ENCODE assay signal across 13 cellular contexts in the genomic region with DNA sequence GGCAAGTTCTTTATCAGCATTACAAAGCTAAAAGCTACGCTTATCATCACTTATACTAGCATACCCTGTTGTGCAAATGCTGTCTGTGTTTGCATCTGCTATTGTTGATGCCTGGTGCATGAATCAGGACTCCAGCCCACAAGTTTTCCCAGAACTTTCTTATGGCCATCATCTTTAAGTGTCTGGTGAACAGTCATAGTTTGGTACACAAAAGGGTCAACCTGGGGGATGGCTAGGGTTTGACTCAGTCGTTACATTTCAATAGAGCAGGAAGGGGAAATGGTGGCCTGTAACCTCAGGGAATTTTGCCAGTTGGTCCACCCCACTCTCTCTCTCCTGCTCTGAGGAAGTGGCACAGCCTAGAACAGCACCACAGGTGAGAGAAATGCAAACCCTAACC. TPM values are rescaled to one million over a fixed set of nuclear protein-coding genes. Genes with fewer than 3 reads are reported as not detected.
DNase-seq lines count a peak whose midpoint lies in the region; ATAC-seq and TF ChIP-seq lines count a peak whose summit lies in the region.
"Had no signal": no experiment of that assay in that cellular context is flagged by ENCODE, and none has a peak within 500 bp of the region (broad histone marks: within the 10 kb centered on the region; RNA-seq: fewer than 3 reads in every experiment).

No MANE protein-coding gene starts in this region.

- no peak for TF ChIP-seq CTCF in mucosa of descending colon (IDR thresholded peaks at IDR 0.05)
- no peak for TF ChIP-seq CTCF in endothelial cell (IDR thresholded peaks at IDR 0.05; ENCODE audit: unreplicated experiment)

- H3K36me3 ChIP-seq in GM23248 (ENCODE audit: low read depth) (no peaks in the 10 kb centered on the region), mucosa of descending colon (ENCODE audit: low read depth) (no peaks in the 10 kb centered on the region)
- H3K36me3 ChIP-seq: SJSA1, transverse colon had no signal

- in situ Hi-C loops in GM23248 (cut with MboI) = no loop called here

- no peaks in the 10 kb centered on the region for H4K20me1 ChIP-seq in GM23248 (ENCODE audit: insufficient read depth)

- H3K9me3 ChIP-seq in GM23248 (ENCODE audit: low read depth) = no peaks in the 10 kb centered on the region
- peaks cover 4% of the 10 kb centered on the region for H3K9me3 ChIP-seq in mucosa of descending colon
- H3K9me3 ChIP-seq: SJSA1, transverse colon had no signal

- H3K4me2 ChIP-seq in GM23248 (ENCODE audit: unreplicated experiment) = no peak overlapping the region

- ATAC-seq in activated T-helper 17 cell treated with anti-CD3 and anti-CD28 coated beads, Interleukin-2, amount 50 U/mL, for 72 hours (replicated peaks) = peak; percentile 33
- ATAC-seq in GM21576 (IDR thresholded peaks at IDR 0.05; ENCODE audit: unreplicated experiment) (no peak), mucosa of descending colon (no peak), GM19452 (IDR thresholded peaks at IDR 0.05; ENCODE audit: unreplicated experiment) (no peak)

- no peaks in the 10 kb centered on the region; the same call in 1 of the 2 replicates for H3K27me3 ChIP-seq in GM23248 (replicated peaks; ENCODE audit: insufficient read depth)
- H3K27me3 ChIP-seq: SJSA1 had no signal

- H3K4me1 Mint-ChIP-seq in activated T-helper 17 cell treated with anti-CD3 and anti-CD28 coated beads, Interleukin-2, amount 50 U/mL, for 72 hours = peaks cover 26% of the 10 kb centered on the region
- peaks cover 9% of the 10 kb centered on the region for H3K4me1 Mint-ChIP-seq in endothelial cell (ENCODE audit: unreplicated experiment)

- no peaks in the 10 kb centered on the region for H3K36me3 Mint-ChIP-seq in activated T-helper 17 cell treated with anti-CD3 and anti-CD28 coated beads, Interleukin-2, amount 50 U/mL, for 72 hours (ENCODE audit: low read depth)
- H3K36me3 Mint-ChIP-seq in endothelial cell (ENCODE audit: low read depth, unreplicated experiment) = no peaks in the 10 kb centered on the region

- H3K79me2 ChIP-seq in GM23248 (ENCODE audit: insufficient read depth) = no peaks in the 10 kb centered on the region

- no peak overlapping the region for H3K9ac ChIP-seq in GM23248

- no peak overlapping the region for H3K4me3 ChIP-seq in GM23248
- no peak overlapping the region for H3K4me3 ChIP-seq in mucosa of descending colon
- H3K4me3 ChIP-seq: SJSA1, transverse colon had no signal

- H3K4me3 Mint-ChIP-seq in activated T-helper 17 cell treated with anti-CD3 and anti-CD28 coated beads, Interleukin-2, amount 50 U/mL, for 72 hours = peak overlapping the region; percentile 60
- no peak overlapping the region for H3K4me3 Mint-ChIP-seq in endothelial cell (ENCODE audit: unreplicated experiment)

- H3K9me3 Mint-ChIP-seq in activated T-helper 17 cell treated with anti-CD3 and anti-CD28 coated beads, Interleukin-2, amount 50 U/mL, for 72 hours = peaks cover 6% of the 10 kb centered on the region
- no peaks in the 10 kb centered on the region for H3K9me3 Mint-ChIP-seq in endothelial cell (ENCODE audit: unreplicated experiment)

- 0 to 6% methylated on average over 2 of the region's 2 CpGs for WGBS in GM23248 (ENCODE audit: low coverage in 1 of 2, low lambda C conversion rate in 2 of 2, missing lambda C conversion rate in 2 of 2), 2 experiments

- H3K27ac ChIP-seq in GM23248 = no peak overlapping the region
- H3K27ac ChIP-seq: SJSA1, transverse colon had no signal

- H3K9me2 ChIP-seq in GM23248 (ENCODE audit: insufficient read depth) = no peaks in the 10 kb centered on the region

- no peaks in the 10 kb centered on the region for H3K27me3 Mint-ChIP-seq in activated T-helper 17 cell treated with anti-CD3 and anti-CD28 coated beads, Interleukin-2, amount 50 U/mL, for 72 hours
- no peaks in the 10 kb centered on the region for H3K27me3 Mint-ChIP-seq in endothelial cell (ENCODE audit: unreplicated experiment)

- H3K4me1 ChIP-seq in GM23248 (ENCODE audit: insufficient read depth) (0 out of 2 replicates have a peak, but pooled peaks cover 3% of the 10 kb centered on the region), mucosa of descending colon (ENCODE audit: low read depth) (no peaks in the 10 kb centered on the region)
- H3K4me1 ChIP-seq: SJSA1, transverse colon had no signal

- intact Hi-C loops in mucosa of descending colon (cut with DNase I, micrococcal nuclease) = no loop called here

- H2AFZ ChIP-seq in GM23248 = no peak overlapping the region

- peaks cover 8% of the 10 kb centered on the region; the same call in 1 of the 2 replicates for H3F3A ChIP-seq in GM23248 (ENCODE audit: insufficient read depth)

- peak; percentile 11 for DNase-seq in AG08396 (ENCODE audit: low spot score)
- DNase-seq in GM23248 = peak; percentile 65
- peak; percentile 93 for DNase-seq in kidney tubule cell (ENCODE audit: low spot score)
- DNase-seq in mucosa of descending colon = no peak
- no peak for DNase-seq in endothelial cell (ENCODE audit: low spot score)
- DNase-seq: activated CD4-positive, alpha-beta T cell treated with anti-CD3 and anti-CD28 coated beads for 48 hours; NCI-H2171 treated with DMSO at 0.1 percent for 48 hours; transverse colon had no signal

- no peak overlapping the region for H3K27ac Mint-ChIP-seq in activated T-helper 17 cell treated with anti-CD3 and anti-CD28 coated beads, Interleukin-2, amount 50 U/mL, for 72 hours
- H3K27ac Mint-ChIP-seq in endothelial cell (ENCODE audit: unreplicated experiment) = no peak overlapping the region

RNA-seq across cellular contexts. Expression of a gene that starts 35.4 kb away (rescaled TPM):
- not detected in 2 replicates for total RNA-seq in GM23248 (2014; rRNA removed; shearing (Covaris generic))
- not detected in 2 replicates for polyA plus RNA-seq in GM23248 (2016; fragmentation: Nextera tagmentation; extraction: Ambion mirVana)
- 100 to 1,000 TPM; 143 to 221 TPM for total RNA-seq in activated T-helper 17 cell treated with anti-CD3 and anti-CD28 coated beads, Interleukin-2, amount 50 U/mL, for 72 hours
- total RNA-seq in mucosa of descending colon (1 to 10 TPM in 1 of 3 donors, under 1 TPM in 2; 0.78 to 2.5 (median 0.92) TPM), endothelial cell (ENCODE audit: unreplicated experiment) (0.82 TPM)

RNA-seq across cellular contexts. Expression of a gene that starts 46.1 kb away (rescaled TPM):
- not detected in 2 replicates for total RNA-seq in GM23248 (2014; rRNA removed; shearing (Covaris generic))
- not detected in 2 replicates for polyA plus RNA-seq in GM23248 (2016; fragmentation: Nextera tagmentation; extraction: Ambion mirVana)
- total RNA-seq in activated T-helper 17 cell treated with anti-CD3 and anti-CD28 coated beads, Interleukin-2, amount 50 U/mL, for 72 hours = under 1 TPM; 0.39 to 0.90 TPM
- total RNA-seq in mucosa of descending colon (1 to 10 TPM; 1.9 to 4.2 (median 2.4) TPM), endothelial cell (ENCODE audit: unreplicated experiment) (0.21 TPM)
- total RNA-seq: osteoblast, SJSA1 had no signal

RNA-seq across cellular contexts. Expression of a gene that starts 57.9 kb away (rescaled TPM):
- not detected in 2 replicates for total RNA-seq in GM23248 (2014; rRNA removed; shearing (Covaris generic))
- polyA plus RNA-seq in GM23248 (2016; fragmentation: Nextera tagmentation; extraction: Ambion mirVana) = not detected in 2 replicates
- total RNA-seq in activated T-helper 17 cell treated with anti-CD3 and anti-CD28 coated beads, Interleukin-2, amount 50 U/mL, for 72 hours = not detected
- total RNA-seq in mucosa of descending colon (under 1 TPM; 0.35 to 0.67 (median 0.63) TPM), endothelial cell (ENCODE audit: unreplicated experiment) (14.3 TPM)
- total RNA-seq: osteoblast had no signal

Comparison
In these comparisons a context has a peak if more than half of its experiments do, and no peak if none do; other contexts are left out.
1. DNase-seq: peak in AG08396 (single experiment), GM23248 (single experiment) and kidney tubule cell (single experiment); none in mucosa of descending colon (0 of 3) and endothelial cell (single experiment).
2. RNA of a gene that starts 35.4 kb away (total RNA-seq): 143 to 221 TPM in activated T-helper 17 cell treated with anti-CD3 and anti-CD28 coated beads, Interleukin-2, amount 50 U/mL, for 72 hours; 0.78 to 2.5 TPM in mucosa of descending colon, 0.82 TPM in endothelial cell (single experiment) and not detected in GM23248; every median in the first group is over 10 times any median in the second.